ENCODE assay signal across 1 cellular context in the genomic region with DNA sequence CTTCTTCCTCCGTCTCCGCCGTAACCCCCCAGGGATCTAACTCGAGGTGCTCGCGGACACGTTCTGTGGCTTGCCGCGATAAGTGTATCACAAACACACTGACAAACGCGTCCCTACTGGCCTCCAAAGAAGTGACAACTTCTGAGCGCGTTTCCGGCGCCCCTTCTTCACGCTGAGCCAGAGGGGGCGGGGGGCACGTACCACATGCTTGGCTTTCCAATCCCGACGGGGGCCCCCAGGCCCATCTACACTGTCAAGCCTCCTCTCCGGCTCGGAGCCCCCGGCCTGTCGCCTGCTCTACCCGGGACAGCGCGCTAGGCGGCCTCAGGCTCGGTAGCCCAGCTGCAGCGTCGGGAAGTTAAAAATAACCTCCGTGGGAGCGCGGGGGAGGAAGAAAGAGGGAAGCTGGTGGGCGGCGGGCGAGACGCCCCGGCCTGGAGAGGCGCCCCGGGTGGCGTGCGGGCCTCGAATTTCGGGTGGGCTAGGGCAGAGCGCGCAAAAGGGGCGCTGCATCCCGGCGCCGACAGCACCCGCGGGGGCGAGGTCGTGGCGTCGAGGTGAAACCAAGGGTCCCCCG.
TF ChIP-seq lines count a peak whose summit lies in the region.

No MANE protein-coding gene starts in this region.

TF ChIP-seq in neural cell, 6 proteins besides CTCF, POLR2A, EP300 and RAD21 (continued from another document):
- TF ChIP-seq, protein P1, sequence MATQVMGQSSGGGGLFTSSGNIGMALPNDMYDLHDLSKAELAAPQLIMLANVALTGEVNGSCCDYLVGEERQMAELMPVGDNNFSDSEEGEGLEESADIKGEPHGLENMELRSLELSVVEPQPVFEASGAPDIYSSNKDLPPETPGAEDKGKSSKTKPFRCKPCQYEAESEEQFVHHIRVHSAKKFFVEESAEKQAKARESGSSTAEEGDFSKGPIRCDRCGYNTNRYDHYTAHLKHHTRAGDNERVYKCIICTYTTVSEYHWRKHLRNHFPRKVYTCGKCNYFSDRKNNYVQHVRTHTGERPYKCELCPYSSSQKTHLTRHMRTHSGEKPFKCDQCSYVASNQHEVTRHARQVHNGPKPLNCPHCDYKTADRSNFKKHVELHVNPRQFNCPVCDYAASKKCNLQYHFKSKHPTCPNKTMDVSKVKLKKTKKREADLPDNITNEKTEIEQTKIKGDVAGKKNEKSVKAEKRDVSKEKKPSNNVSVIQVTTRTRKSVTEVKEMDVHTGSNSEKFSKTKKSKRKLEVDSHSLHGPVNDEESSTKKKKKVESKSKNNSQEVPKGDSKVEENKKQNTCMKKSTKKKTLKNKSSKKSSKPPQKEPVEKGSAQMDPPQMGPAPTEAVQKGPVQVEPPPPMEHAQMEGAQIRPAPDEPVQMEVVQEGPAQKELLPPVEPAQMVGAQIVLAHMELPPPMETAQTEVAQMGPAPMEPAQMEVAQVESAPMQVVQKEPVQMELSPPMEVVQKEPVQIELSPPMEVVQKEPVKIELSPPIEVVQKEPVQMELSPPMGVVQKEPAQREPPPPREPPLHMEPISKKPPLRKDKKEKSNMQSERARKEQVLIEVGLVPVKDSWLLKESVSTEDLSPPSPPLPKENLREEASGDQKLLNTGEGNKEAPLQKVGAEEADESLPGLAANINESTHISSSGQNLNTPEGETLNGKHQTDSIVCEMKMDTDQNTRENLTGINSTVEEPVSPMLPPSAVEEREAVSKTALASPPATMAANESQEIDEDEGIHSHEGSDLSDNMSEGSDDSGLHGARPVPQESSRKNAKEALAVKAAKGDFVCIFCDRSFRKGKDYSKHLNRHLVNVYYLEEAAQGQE (IDR thresholded peaks at IDR 0.05; ENCODE audit: borderline replicate concordance): no peak
- TF ChIP-seq TAF1 (IDR thresholded peaks at IDR 0.05; ENCODE audit: low read depth): no peak
